ENCODE assay signal across 8 cellular contexts in genomic region chr2:239264838-239265651, GRCh38.
DNase-seq lines count a peak whose midpoint lies in the region; ATAC-seq, FAIRE-seq and TF ChIP-seq lines count a peak whose summit lies in the region.

No MANE protein-coding gene starts in this region.

- peaks cover 2% of the 10 kb centered on the region for H3K9me1 ChIP-seq in keratinocyte (ENCODE audit: control insufficient read depth, extremely low read depth, insufficient read depth, low read length)

- no peaks in the 10 kb centered on the region for H3K27me3 ChIP-seq in keratinocyte (ENCODE audit: control insufficient read depth, extremely low read depth, insufficient read depth, low read length)

- peak; percentile 41 for FAIRE-seq in keratinocyte (lab: Jason Lieb, UNC)

- H3K27ac ChIP-seq in angular gyrus (ENCODE audit: low read depth, low read length) (peak overlapping the region; percentile 51), keratinocyte (ENCODE audit: control insufficient read depth, insufficient read depth, low read length) (peak overlapping the region; percentile 8)

- H2AFZ ChIP-seq in keratinocyte (ENCODE audit: control insufficient read depth, low read length) = no peak overlapping the region

- peak overlapping the region; percentile 32 for H3K4me2 ChIP-seq in keratinocyte (ENCODE audit: control insufficient read depth, extremely low read depth, insufficient read depth, low read depth, low read length)

- no peak for TF ChIP-seq CTCF in keratinocyte (optimal IDR thresholded peaks at IDR 0.05 in 1 of 3, IDR thresholded peaks at IDR 0.05 in 1 of 3, conservative IDR thresholded peaks at IDR 0.05 in 1 of 3; ENCODE audit: extremely low read depth in 1 of 3, insufficient read depth in 2 of 3, low read length in 3 of 3)

- dilution Hi-C loops in keratinocyte (cut with MboI; ENCODE audit: extremely low pct_ligation_motif_present, low sequenced_read_pairs) = no loop called here

- H3K9ac ChIP-seq in keratinocyte (ENCODE audit: control insufficient read depth, extremely low read depth, insufficient read depth, low read length) = no peak overlapping the region

- H3K36me3 ChIP-seq in keratinocyte (ENCODE audit: control insufficient read depth in 2 of 2, extremely low read depth in 1 of 2, insufficient read depth in 2 of 2, low read length in 2 of 2) = no peaks in the 10 kb centered on the region

- DNase-seq in activated gamma-delta T cell treated with Interleukin-2 at 50 U/mL for 16 hours = peak; percentile 60
- no peak for DNase-seq in activated gamma-delta T cell (lab: John Stamatoyannopoulos, UW)
- peak; percentile 37 for DNase-seq in SIG-M5 (lab: John Stamatoyannopoulos, UW)
- DNase-seq in keratinocyte (ENCODE audit: low read depth, low spot score) = no peak
- DNase-seq in stimulated activated CD8-positive, alpha-beta memory T cell treated with anti-CD3 and anti-CD28 coated beads, Interleukin-7, amount 100 ng/mL, for 4 hours (ENCODE audit: low read depth in 2 of 2) = peak; percentile 48 to 70
- no peak for DNase-seq in DMS153 treated with DMSO at 0.1 percent for 48 hours (lab: John Stamatoyannopoulos, UW; ENCODE audit: unreplicated experiment)

- no peak for ATAC-seq in HG02798 (IDR thresholded peaks at IDR 0.05; ENCODE audit: poor library complexity, unreplicated experiment)

- H3K9me3 ChIP-seq in keratinocyte (ENCODE audit: control insufficient read depth, low read depth, low read length) = no peaks in the 10 kb centered on the region

- H3K79me2 ChIP-seq in keratinocyte (ENCODE audit: control insufficient read depth, insufficient read depth, low read length) = peaks cover 5% of the 10 kb centered on the region

- H4K20me1 ChIP-seq in keratinocyte (ENCODE audit: control insufficient read depth, extremely low read depth, insufficient read depth, low read length) = peaks cover 3% of the 10 kb centered on the region

- peaks cover 15% of the 10 kb centered on the region for H3K4me1 ChIP-seq in keratinocyte (ENCODE audit: control insufficient read depth, extremely low read depth, insufficient read depth, low read length)

- no peak overlapping the region for H3K4me3 ChIP-seq in keratinocyte (ENCODE audit: control insufficient read depth in 2 of 3, extremely low read depth in 1 of 3, insufficient read depth in 2 of 3, low read depth in 1 of 3, low read length in 3 of 3)

Comparison
In these comparisons a context has a peak if more than half of its experiments do, and no peak if none do; other contexts are left out.
1. DNase-seq: peak in activated gamma-delta T cell treated with Interleukin-2 at 50 U/mL for 16 hours (single experiment), SIG-M5 (single experiment) and stimulated activated CD8-positive, alpha-beta memory T cell treated with anti-CD3 and anti-CD28 coated beads, Interleukin-7, amount 100 ng/mL, for 4 hours (2 of 2); none in activated gamma-delta T cell (single experiment), keratinocyte (single experiment) and DMS153 treated with DMSO at 0.1 percent for 48 hours (single experiment).